Comparison of ENCODE assay signal across 7 cellular contexts in the genomic region with DNA sequence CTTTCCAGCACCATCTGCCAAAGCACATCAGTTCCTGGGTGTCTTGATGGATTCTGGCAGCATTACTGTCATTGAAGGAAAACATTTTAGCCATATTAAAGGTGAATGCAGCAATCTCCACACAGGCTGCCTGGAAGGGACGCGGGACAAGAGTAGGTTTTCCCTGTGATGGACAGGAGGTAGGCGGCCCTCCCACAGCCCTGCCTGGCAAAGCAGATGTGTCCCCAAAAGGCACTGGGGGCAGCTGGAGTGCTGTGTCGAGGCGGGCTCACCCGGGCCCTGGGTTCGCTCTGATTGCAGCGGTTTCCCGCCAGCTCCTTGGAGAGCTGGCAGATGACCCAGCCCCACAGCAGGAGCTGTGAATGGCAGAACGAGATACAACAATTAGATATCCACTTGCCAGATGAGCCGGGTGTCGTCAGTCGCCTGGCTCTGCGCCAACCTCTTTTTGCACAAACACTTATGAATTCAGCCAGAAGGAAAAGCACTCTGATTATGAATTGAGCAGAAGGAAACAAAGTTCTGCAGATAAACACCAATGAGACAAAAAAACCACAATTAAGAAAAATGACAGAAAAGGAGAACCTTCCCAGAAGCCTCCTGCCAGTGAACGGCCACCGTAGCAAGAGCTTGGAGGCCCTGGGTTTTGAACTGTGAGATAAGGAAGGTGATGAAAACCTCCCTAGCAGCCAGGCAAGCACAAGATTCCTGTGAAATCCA.
DNase-seq lines count a peak whose midpoint lies in the region; ATAC-seq and TF ChIP-seq lines count a peak whose summit lies in the region.
"Not testable (repeated sequence)": the region's sequence is repeated elsewhere in the genome, so short reads cannot be mapped to it uniquely, and the experiment has no call there.

No MANE protein-coding gene starts in this region.

- H3K4me1 Mint-ChIP-seq in GM23338 (peaks cover 18% of the 10 kb centered on the region), brain (peaks cover 17% of the 10 kb centered on the region)

- peak overlapping the region; percentile 50; the same call in 1 of the 2 replicates for H3K4me2 ChIP-seq in GM23338
- not testable (repeated sequence) for H3K4me2 ChIP-seq in SK-N-SH

- H3F3A ChIP-seq in GM23338 (replicated peaks; ENCODE audit: low read depth); SK-N-SH (replicated peaks; ENCODE audit: insufficient read depth): not testable (repeated sequence)

- intact Hi-C loops in left ventricle myocardium inferior (cut with micrococcal nuclease) = not testable (repeated sequence)

- TF ChIP-seq CTCF in GM23338 (conservative IDR thresholded peaks at IDR 0.05; ENCODE audit: low read depth in 2 of 2); SK-N-SH (IDR thresholded peaks at IDR 0.05); brain (conservative IDR thresholded peaks at IDR 0.05); left ventricle myocardium inferior (IDR thresholded peaks at IDR 0.05; ENCODE audit: borderline replicate concordance): not testable (repeated sequence)

- H2AFZ ChIP-seq in GM23338; SK-N-SH (ENCODE audit: low read depth): not testable (repeated sequence)

- not testable (repeated sequence) for H3K9ac ChIP-seq in SK-N-SH

- not testable (repeated sequence) for H3K27me3 ChIP-seq in GM23338 (ENCODE audit: insufficient read depth)
- H3K27me3 ChIP-seq in SK-N-SH (ENCODE audit: insufficient read depth) (peaks cover 11% of the 10 kb centered on the region; the same call in 1 of the 2 replicates), left ventricle myocardium inferior (ENCODE audit: low read depth) (peaks cover 36% of the 10 kb centered on the region)

- not testable (repeated sequence) for ATAC-seq in GM23338

- not testable (repeated sequence) for H3K27ac ChIP-seq in GM23338 (ENCODE audit: low read depth); left ventricle myocardium inferior (replicated peaks)
- H3K27ac ChIP-seq in SK-N-SH (ENCODE audit: low read depth in 2 of 2, low read length in 1 of 2) = peak overlapping the region in 1 of 2 experiments; percentile 60; a peak in 2 of 4 replicates

- not testable (repeated sequence) for TF ChIP-seq EP300 in SK-N-SH (IDR thresholded peaks at IDR 0.05; ENCODE audit: borderline replicate concordance in 1 of 2, low read depth in 1 of 2, low read length in 1 of 2)

- H3K27me3 Mint-ChIP-seq in GM23338 (ENCODE audit: insufficient read depth, low read depth, poor library complexity) = not testable (repeated sequence)
- H3K27me3 Mint-ChIP-seq in brain = peaks cover 17% of the 10 kb centered on the region

- H3K4me3 Mint-ChIP-seq in GM23338 = not testable (repeated sequence)
- H3K4me3 Mint-ChIP-seq in brain = peak overlapping the region in 2 of 5 experiments; percentile 9 to 54

- not testable (repeated sequence) for DNase-seq in GM23338 (ENCODE audit: low spot score); left ventricle myocardium inferior
- peak; percentile 69 for DNase-seq in NCI-H1092 treated with DMSO at 0.1 percent for 48 hours (lab: John Stamatoyannopoulos, UW)
- DNase-seq in NCI-H2107 treated with DMSO at 0.1 percent for 48 hours (lab: John Stamatoyannopoulos, UW; ENCODE audit: unreplicated experiment) = peak; percentile 23
- peak; percentile 52 for DNase-seq in NCI-H345 treated with DMSO at 0.1 percent for 48 hours (lab: John Stamatoyannopoulos, UW; ENCODE audit: unreplicated experiment)
- peak; percentile 26 for DNase-seq in SK-N-SH

- CTCF ChIA-PET in SK-N-SH (lab: Yijun Ruan, JAX) = interaction anchor here (1.0 kb wide), 1 partner anchor 137 kb away, joined by 4 read pairs; no protein-coding TSS in a partner anchor

- WGBS in SK-N-SH (ENCODE audit: low lambda C conversion rate) = 2% methylated on average over 13 of the region's 16 CpGs

- H3K9me2 ChIP-seq in GM23338 (ENCODE audit: insufficient read depth); SK-N-SH: not testable (repeated sequence)

- H3K4me3 ChIP-seq in GM23338; SK-N-SH (ENCODE audit: low read depth in 2 of 2, low read length in 1 of 2): not testable (repeated sequence)
- H3K4me3 ChIP-seq in left ventricle myocardium inferior = peak overlapping the region; percentile 6

- H3K36me3 ChIP-seq in GM23338 (ENCODE audit: insufficient read depth); SK-N-SH (replicated peaks in 1 of 2; ENCODE audit: control insufficient read depth in 1 of 2, insufficient read depth in 2 of 2, low read length in 1 of 2); left ventricle myocardium inferior: not testable (repeated sequence)

- not testable (repeated sequence) for H3K79me2 ChIP-seq in GM23338 (replicated peaks; ENCODE audit: insufficient read depth); SK-N-SH (ENCODE audit: insufficient read depth)

- H4K20me1 ChIP-seq in GM23338 (replicated peaks; ENCODE audit: insufficient read depth); SK-N-SH (ENCODE audit: insufficient read depth): not testable (repeated sequence)

- H3K27ac Mint-ChIP-seq in GM23338 = 0 out of 2 replicates have a peak overlapping the region, but pooled peaks have one; percentile 0
- H3K27ac Mint-ChIP-seq in brain = peak overlapping the region; percentile 63 to 87 (median 82)

- H3K36me3 Mint-ChIP-seq in GM23338 (ENCODE audit: low read depth); brain: not testable (repeated sequence)

- not testable (repeated sequence) for H3K9me3 Mint-ChIP-seq in GM23338, brain

- TF ChIP-seq RAD21 in SK-N-SH (IDR thresholded peaks at IDR 0.05; ENCODE audit: low read length) = not testable (repeated sequence)

- POLR2A ChIA-PET in SK-N-SH (lab: Yijun Ruan, JAX) = not testable (repeated sequence)

- not testable (repeated sequence) for H3K9me3 ChIP-seq in SK-N-SH; left ventricle myocardium inferior (replicated peaks)

- H3K4me1 ChIP-seq in GM23338 (ENCODE audit: insufficient read depth); SK-N-SH (ENCODE audit: control insufficient read depth in 1 of 2, insufficient read depth in 2 of 2, low read depth in 1 of 2, low read length in 1 of 2): not testable (repeated sequence)
- peaks cover 10% of the 10 kb centered on the region for H3K4me1 ChIP-seq in left ventricle myocardium inferior

TF ChIP-seq in SK-N-SH, 30 proteins besides CTCF, POLR2A, EP300 and RAD21:
- 0 out of 2 replicates have a peak, but pooled peaks have one; percentile 14 for TF ChIP-seq GATA2 (CRISPR knock-in tag; IDR thresholded peaks at IDR 0.05)
